Comparison of ENCODE assay signal across 25 cellular contexts in the genomic region with DNA sequence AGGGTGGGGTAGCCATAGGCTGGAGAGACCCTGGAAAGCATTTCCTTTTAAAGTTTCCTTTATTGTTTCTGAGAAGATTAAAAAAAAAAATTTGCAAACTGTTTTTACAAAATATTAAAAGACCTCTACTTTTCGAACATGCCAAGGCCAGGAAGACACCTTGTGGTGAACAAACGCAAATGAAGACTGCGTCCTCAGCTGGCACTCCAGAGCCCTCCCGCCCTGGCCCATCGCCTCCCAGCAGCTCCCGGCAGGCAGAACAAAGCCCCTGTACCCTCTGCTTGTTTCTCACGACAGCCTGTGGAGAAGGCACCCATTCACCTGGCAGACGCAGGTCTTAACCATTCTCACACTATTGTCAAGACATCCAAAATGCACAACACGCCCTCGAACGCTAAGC. TPM values are rescaled to one million over a fixed set of nuclear protein-coding genes. Genes with fewer than 3 reads are reported as not detected.
DNase-seq lines count a peak whose midpoint lies in the region; ATAC-seq and TF ChIP-seq lines count a peak whose summit lies in the region.
"Had no signal": no experiment of that assay in that cellular context is flagged by ENCODE, and none has a peak within 500 bp of the region (broad histone marks: within the 10 kb centered on the region; RNA-seq: fewer than 3 reads in every experiment).

No MANE protein-coding gene starts in this region.

- CTCF ChIA-PET in WTC11 (lab: Charles Lee): interaction anchor here (0.6 to 1.2 kb wide), 4 partner anchors 11 to 170 kb away, joined by 3 to 5 read pairs (median 4); no protein-coding TSS in a partner anchor

- ATAC-seq in CD4-positive, CD25-positive, alpha-beta regulatory T cell (ENCODE audit: low read depth in 2 of 2): no peak
- ATAC-seq in WTC11: peak; percentile 64
- no peak for ATAC-seq in GM19351 (IDR thresholded peaks at IDR 0.05; ENCODE audit: unreplicated experiment)
- ATAC-seq in HG03571 (IDR thresholded peaks at IDR 0.05; ENCODE audit: unreplicated experiment): no peak
- ATAC-seq: activated CD4-positive, alpha-beta T cell treated with anti-CD3 and anti-CD28 coated beads for 36 hours; activated CD8-positive, alpha-beta memory T cell treated with anti-CD3 and anti-CD28 coated beads, Interleukin-2, amount 10 ng/mL, durations not matched to agents 7 days and 5 days; naive thymus-derived CD4-positive, alpha-beta T cell; stimulated activated naive CD8-positive, alpha-beta T cell treated with anti-CD3 and anti-CD28 coated beads, Interleukin-15, Interleukin-2, amounts not matched to agents 100 U/mL and 50 U/mL, for 24 hours had no signal

- H3K9me3 Mint-ChIP-seq in CD4-positive, CD25-positive, alpha-beta regulatory T cell: peaks cover 0 to 4% (median 0%) of the 10 kb centered on the region in 7 donors
- H3K9me3 Mint-ChIP-seq in WTC11 (no peaks in the 10 kb centered on the region), endodermal cell (no peaks in the 10 kb centered on the region)
- H3K9me3 Mint-ChIP-seq: IgD-negative memory B cell, mesothelial cell of epicardium had no signal

- no peak overlapping the region for H3K9ac ChIP-seq in endodermal cell (ENCODE audit: extremely low read depth, low read length, poor library complexity, severe bottlenecking)

- peaks cover 44% of the 10 kb centered on the region for H3K36me3 Mint-ChIP-seq in CD4-positive, CD25-positive, alpha-beta regulatory T cell
- H3K36me3 Mint-ChIP-seq in WTC11 (peaks cover 27% of the 10 kb centered on the region), endodermal cell (ENCODE audit: low read depth) (peaks cover 51% of the 10 kb centered on the region)

- no peak overlapping the region for H3K4me3 ChIP-seq in CD4-positive, CD25-positive, alpha-beta regulatory T cell (ENCODE audit: low read depth, low read length)
- H3K4me3 ChIP-seq in H7 (ENCODE audit: insufficient read depth, low read depth, low read length) (no peak overlapping the region), endodermal cell (ENCODE audit: low read length) (no peak overlapping the region)
- H3K4me3 ChIP-seq: dorsolateral prefrontal cortex, SJCRH30, testis, vagina had no signal

- DNase-seq in CD4-positive, CD25-positive, alpha-beta regulatory T cell: no peak
- DNase-seq in H7 (peak; percentile 63), WTC11 (ENCODE audit: low spot score) (no peak), endodermal cell (no peak), dedifferentiated amniotic fluid mesenchymal stem cell (ENCODE audit: extremely low spot score) (no peak), NCI-H526 (lab: John Stamatoyannopoulos, UW) (no peak)
- DNase-seq: activated CD4-positive, alpha-beta T cell treated with anti-CD3 and anti-CD28 coated beads for 36 hours; activated CD8-positive, alpha-beta memory T cell treated with anti-CD3 and anti-CD28 coated beads, Interleukin-2, amount 10 ng/mL, durations not matched to agents 7 days and 5 days; activated naive CD4-positive, alpha-beta T cell treated with anti-CD3 and anti-CD28 coated beads, Interleukin-2, amount 50 U/mL, for 16 hours; aorta; dorsolateral prefrontal cortex; islet precursor cell; naive thymus-derived CD4-positive, alpha-beta T cell; NCI-H1092 treated with DMSO at 0.1 percent for 48 hours; NCI-H187 treated with DMSO at 0.1 percent for 48 hours; NCI-H524; SJCRH30; stimulated activated naive CD8-positive, alpha-beta T cell treated with anti-CD3 and anti-CD28 coated beads, Interleukin-15, Interleukin-2, amounts not matched to agents 100 U/mL and 50 U/mL, for 24 hours; testis had no signal

- no peaks in the 10 kb centered on the region for H3K27me3 Mint-ChIP-seq in CD4-positive, CD25-positive, alpha-beta regulatory T cell
- H3K27me3 Mint-ChIP-seq in WTC11 (ENCODE audit: low read depth): no peaks in the 10 kb centered on the region
- no peaks in the 10 kb centered on the region for H3K27me3 Mint-ChIP-seq in endodermal cell (ENCODE audit: insufficient read depth)
- H3K27me3 Mint-ChIP-seq: activated CD4-positive, alpha-beta T cell treated with anti-CD3 and anti-CD28 coated beads for 36 hours; activated CD8-positive, alpha-beta memory T cell treated with anti-CD3 and anti-CD28 coated beads, Interleukin-2, amount 10 ng/mL, durations not matched to agents 7 days and 5 days; IgD-negative memory B cell; naive thymus-derived CD4-positive, alpha-beta T cell had no signal

- no peaks in the 10 kb centered on the region for H3K27me3 ChIP-seq in CD4-positive, CD25-positive, alpha-beta regulatory T cell (ENCODE audit: control insufficient read depth, insufficient read depth, low read length)
- H3K27me3 ChIP-seq in H7 (ENCODE audit: control insufficient read depth, insufficient read depth, low read length) (no peaks in the 10 kb centered on the region), endodermal cell (ENCODE audit: control insufficient read depth, insufficient read depth, low read length, poor library complexity, severe bottlenecking) (no peaks in the 10 kb centered on the region)
- H3K27me3 ChIP-seq: dorsolateral prefrontal cortex, SJCRH30, testis, vagina had no signal

- no peaks in the 10 kb centered on the region for H3K9me3 ChIP-seq in CD4-positive, CD25-positive, alpha-beta regulatory T cell (ENCODE audit: control insufficient read depth in 2 of 2, low read length in 2 of 2)
- H3K9me3 ChIP-seq in endodermal cell (ENCODE audit: control insufficient read depth, low read length): no peaks in the 10 kb centered on the region
- H3K9me3 ChIP-seq: SJCRH30, testis, vagina had no signal

- no peak overlapping the region for H3K4me3 Mint-ChIP-seq in CD4-positive, CD25-positive, alpha-beta regulatory T cell
- H3K4me3 Mint-ChIP-seq in WTC11: no peak overlapping the region
- no peak overlapping the region for H3K4me3 Mint-ChIP-seq in endodermal cell
- H3K4me3 Mint-ChIP-seq: activated CD4-positive, alpha-beta T cell treated with anti-CD3 and anti-CD28 coated beads for 36 hours; activated CD8-positive, alpha-beta memory T cell treated with anti-CD3 and anti-CD28 coated beads, Interleukin-2, amount 10 ng/mL, durations not matched to agents 7 days and 5 days; CD14-positive monocyte; IgD-negative memory B cell; mesothelial cell of epicardium; naive thymus-derived CD4-positive, alpha-beta T cell had no signal

- WGBS in endodermal cell (ENCODE audit: insufficient coverage in 1 of 2, insufficient read length in 1 of 2), 2 experiments: 88 to 95% methylated on average over 11 of the region's 11 CpGs

- POLR2A ChIA-PET in WTC11 (lab: Charles Lee): no interaction called here

- TF ChIP-seq CTCF in WTC11 (IDR thresholded peaks at IDR 0.05) (no peak), endodermal cell (conservative IDR thresholded peaks at IDR 0.05) (peak; percentile 42)

- H3K27ac ChIP-seq in CD4-positive, CD25-positive, alpha-beta regulatory T cell (ENCODE audit: insufficient read depth, low read length, poor library complexity, severe bottlenecking): no peak overlapping the region
- H3K27ac ChIP-seq in endodermal cell (ENCODE audit: low read depth, low read length): no peak overlapping the region
- H3K27ac ChIP-seq: SJCRH30, vagina had no signal

- H3K27ac Mint-ChIP-seq in CD4-positive, CD25-positive, alpha-beta regulatory T cell: peak overlapping the region; percentile 40 to 84 (median 71)
- H3K27ac Mint-ChIP-seq in WTC11 (peak overlapping the region; percentile 34; the same call in 1 of the 2 replicates), endodermal cell (no peak overlapping the region)
- H3K27ac Mint-ChIP-seq: activated CD4-positive, alpha-beta T cell treated with anti-CD3 and anti-CD28 coated beads for 36 hours; activated CD8-positive, alpha-beta memory T cell treated with anti-CD3 and anti-CD28 coated beads, Interleukin-2, amount 10 ng/mL, durations not matched to agents 7 days and 5 days; mesothelial cell of epicardium had no signal

- H3K4me1 Mint-ChIP-seq in CD4-positive, CD25-positive, alpha-beta regulatory T cell: peaks cover 7 to 50% (median 22%) of the 10 kb centered on the region in 4 donors
- H3K4me1 Mint-ChIP-seq in WTC11 (peaks cover 8% of the 10 kb centered on the region), endodermal cell (no peaks in the 10 kb centered on the region)
- H3K4me1 Mint-ChIP-seq: CD14-positive monocyte, IgD-negative memory B cell, mesothelial cell of epicardium had no signal

- peaks cover 2% of the 10 kb centered on the region for H3K4me1 ChIP-seq in CD4-positive, CD25-positive, alpha-beta regulatory T cell (ENCODE audit: control insufficient read depth, insufficient read depth, low read length, poor library complexity, severe bottlenecking)
- H3K4me1 ChIP-seq in endodermal cell (ENCODE audit: control insufficient read depth, insufficient read depth, low read length): no peaks in the 10 kb centered on the region
- H3K4me1 ChIP-seq: SJCRH30, testis, vagina had no signal

- peaks cover 38% of the 10 kb centered on the region for H3K36me3 ChIP-seq in CD4-positive, CD25-positive, alpha-beta regulatory T cell (ENCODE audit: control insufficient read depth, insufficient read depth, low read length)
- H3K36me3 ChIP-seq in H7 (replicated peaks; ENCODE audit: control insufficient read depth, insufficient read depth, low read length) (no peaks in the 10 kb centered on the region; the same call in 1 of the 2 replicates), endodermal cell (ENCODE audit: control insufficient read depth, insufficient read depth, low read length) (peaks cover 17% of the 10 kb centered on the region)

TF ChIP-seq in WTC11, 78 proteins besides CTCF, POLR2A, EP300 and RAD21 (continues in another document):
- TF ChIP-seq ZNF512 (CRISPR knock-in tag; IDR thresholded peaks at IDR 0.05; ENCODE audit: borderline replicate concordance): no peak

RNA-seq across cellular contexts. Expression of gene ESYT2, which starts 56.4 kb away (rescaled TPM):
- 115 TPM for total RNA-seq in CD4-positive, CD25-positive, alpha-beta regulatory T cell
- polyA plus RNA-seq in CD4-positive, CD25-positive, alpha-beta regulatory T cell: 10 to 100 TPM; 55.3 to 94.3 (median 64.7) TPM
- total RNA-seq in H7 (2014; rRNA removed; shearing (Covaris generic)): 33.1 and 41.0 TPM in 2 replicates
- total RNA-seq in WTC11 (2021): 45.1 to 61.1 TPM (median 60.4 TPM) in 3 replicates
- 10 to 100 TPM; 30.7 to 36.9 TPM for total RNA-seq in endodermal cell
- 25.1 TPM for polyA plus RNA-seq in endodermal cell (2013, experiment 1 of 2)
- 23.1 TPM for polyA plus RNA-seq in endodermal cell (2013, experiment 2 of 2)
